Comparison of ENCODE assay signal across 20 cellular contexts in the genomic region with DNA sequence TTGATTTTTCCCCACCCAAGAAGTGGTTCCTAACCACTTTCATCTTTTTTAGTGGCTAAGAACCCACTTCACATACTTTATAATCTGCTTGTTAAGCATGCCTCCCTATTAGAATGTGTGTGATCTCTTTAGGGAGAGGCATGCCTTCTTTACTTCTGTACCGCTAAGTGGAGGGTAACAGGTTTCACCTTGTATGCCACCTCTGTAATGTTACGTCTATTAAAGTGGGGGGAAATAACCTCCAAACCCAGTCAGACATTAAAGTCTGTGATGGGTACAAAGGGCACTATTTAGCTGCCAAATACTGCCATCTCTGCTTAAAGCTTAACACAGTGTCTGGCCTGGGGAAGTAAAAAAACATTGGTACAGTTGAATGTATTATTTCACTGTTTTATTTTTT. TPM values are rescaled to one million over a fixed set of nuclear protein-coding genes. Genes with fewer than 3 reads are reported as not detected.
A peak's percentile ranks its signal among the peaks of the same experiment; 100 is the strongest.
DNase-seq lines count a peak whose midpoint lies in the region; TF ChIP-seq lines count a peak whose summit lies in the region.
"Had no signal": no experiment of that assay in that cellular context is flagged by ENCODE, and none has a peak within 500 bp of the region (broad histone marks: within the 10 kb centered on the region; RNA-seq: fewer than 3 reads in every experiment).

No MANE protein-coding gene starts in this region.

- H3K4me1 ChIP-seq in HUES64 (ENCODE audit: insufficient read depth, low read length) (peaks cover 5% of the 10 kb centered on the region; the same call in 1 of the 2 replicates), neuronal stem cell (ENCODE audit: control insufficient read depth in 2 of 2, insufficient read depth in 1 of 2, low read depth in 1 of 2, low read length in 2 of 2) (no peaks in the 10 kb centered on the region)

- no peak overlapping the region for H3K9ac ChIP-seq in HUES64 (ENCODE audit: low read depth, low read length)
- H3K9ac ChIP-seq in neuronal stem cell (ENCODE audit: low read depth, low read length, poor library complexity) = no peak overlapping the region
- H3K9ac ChIP-seq: BLaER1 treated with 17β-estradiol and CSF1 and Interleukin-3, amounts not matched to agents 10 nM and 100 nM had no signal

- H3K4ac ChIP-seq in neuronal stem cell (ENCODE audit: low read length) = no peak overlapping the region

- H3K14ac ChIP-seq in neuronal stem cell (ENCODE audit: low read length) = no peak overlapping the region

- H3K36me3 ChIP-seq in HUES64 (ENCODE audit: insufficient read depth, low read length) (peaks cover 49% of the 10 kb centered on the region), neuronal stem cell (replicated peaks in 1 of 2; ENCODE audit: control insufficient read depth in 2 of 2, insufficient read depth in 2 of 2, low read length in 2 of 2) (peaks cover 0 to 77% of the 10 kb centered on the region in 2 donors)

- no peak overlapping the region for H2AK5ac ChIP-seq in neuronal stem cell (ENCODE audit: low read depth, low read length)

- intact Hi-C loops in activated CD4-positive, alpha-beta memory T cell treated with anti-CD3 and anti-CD28 coated beads for 36 hours (cut with micrococcal nuclease) = loop anchor here (5.0 kb wide), 2 partner anchors 33 to 37 kb away; no protein-coding TSS in a partner anchor

- no peak overlapping the region for H2BK5ac ChIP-seq in neuronal stem cell (ENCODE audit: low read length)

- 95% methylated on average over 2 of the region's 2 CpGs for WGBS in HUES64
- no CpG with 5 or more reads among the region's 2 CpGs for WGBS in neuronal stem cell (ENCODE audit: extremely low coverage in 2 of 2, insufficient read length in 2 of 2, insufficient replicate concordance in 1 of 2), 2 donors

- H2BK120ac ChIP-seq in neuronal stem cell (ENCODE audit: low read depth, low read length) = no peak overlapping the region

- no peak for TF ChIP-seq CTCF in glutamatergic neuron (IDR thresholded peaks at IDR 0.05; ENCODE audit: partially characterized antibody, unreplicated experiment)

- H3K9me3 ChIP-seq in HUES64 (ENCODE audit: insufficient read depth, low read depth, low read length) (no peaks in the 10 kb centered on the region), neuronal stem cell (replicated peaks in 1 of 2; ENCODE audit: control insufficient read depth in 2 of 2, insufficient read depth in 1 of 2, low read depth in 1 of 2, low read length in 2 of 2) (no peaks in the 10 kb centered on the region)
- H3K9me3 ChIP-seq: BLaER1 treated with 17β-estradiol and CSF1 and Interleukin-3, amounts not matched to agents 10 nM and 100 nM; upper lobe of left lung had no signal

- H3K27me3 ChIP-seq in HUES64 (ENCODE audit: insufficient read depth, low read length) (no peaks in the 10 kb centered on the region), neuronal stem cell (ENCODE audit: control insufficient read depth in 3 of 3, insufficient read depth in 3 of 3, low read depth in 1 of 3, low read length in 3 of 3) (no peaks in the 10 kb centered on the region)
- H3K27me3 ChIP-seq: BLaER1 treated with 17β-estradiol and CSF1 and Interleukin-3, amounts not matched to agents 10 nM and 100 nM; upper lobe of left lung had no signal

- H3K27ac Mint-ChIP-seq in activated CD4-positive, alpha-beta memory T cell treated with anti-CD3 and anti-CD28 coated beads for 36 hours = peak overlapping the region; percentile 24
- H3K27ac Mint-ChIP-seq in activated CD4-positive, alpha-beta memory T cell treated with anti-CD3 and anti-CD28 coated beads, Interleukin-2, amount 10 ng/mL, durations not matched to agents 7 days and 5 days = no peak overlapping the region
- peak overlapping the region; percentile 28 for H3K27ac Mint-ChIP-seq in glutamatergic neuron (ENCODE audit: unreplicated experiment)
- H3K27ac Mint-ChIP-seq: endodermal cell, WTC11 had no signal

- peak overlapping the region; percentile 17 for H4K8ac ChIP-seq in neuronal stem cell (ENCODE audit: low read depth, low read length)

- H3K23ac ChIP-seq in neuronal stem cell (ENCODE audit: low read depth, low read length, poor library complexity) = no peak overlapping the region

- H3K4me3 Mint-ChIP-seq in activated CD4-positive, alpha-beta memory T cell treated with anti-CD3 and anti-CD28 coated beads for 36 hours = no peak overlapping the region
- no peak overlapping the region for H3K4me3 Mint-ChIP-seq in activated CD4-positive, alpha-beta memory T cell treated with anti-CD3 and anti-CD28 coated beads, Interleukin-2, amount 10 ng/mL, durations not matched to agents 7 days and 5 days
- no peak overlapping the region for H3K4me3 Mint-ChIP-seq in glutamatergic neuron (ENCODE audit: unreplicated experiment)
- H3K4me3 Mint-ChIP-seq: endodermal cell, H9, WTC11 had no signal

- no peaks in the 10 kb centered on the region for H3K9me3 Mint-ChIP-seq in activated CD4-positive, alpha-beta memory T cell treated with anti-CD3 and anti-CD28 coated beads for 36 hours
- no peaks in the 10 kb centered on the region for H3K9me3 Mint-ChIP-seq in activated CD4-positive, alpha-beta memory T cell treated with anti-CD3 and anti-CD28 coated beads, Interleukin-2, amount 10 ng/mL, durations not matched to agents 7 days and 5 days
- H3K9me3 Mint-ChIP-seq in glutamatergic neuron (ENCODE audit: unreplicated experiment) = peaks cover 1% of the 10 kb centered on the region
- H3K9me3 Mint-ChIP-seq: endodermal cell, H9, WTC11 had no signal

- no peak overlapping the region for H3K18ac ChIP-seq in neuronal stem cell (ENCODE audit: low read length)

- H2BK12ac ChIP-seq in neuronal stem cell (ENCODE audit: low read length) = no peak overlapping the region

- H3K4me3 ChIP-seq in HUES64 (ENCODE audit: low read length) = no peak overlapping the region
- no peak overlapping the region for H3K4me3 ChIP-seq in neuronal stem cell (ENCODE audit: low read length in 2 of 2)
- H3K4me3 ChIP-seq: BLaER1 treated with 17β-estradiol and CSF1 and Interleukin-3, amounts not matched to agents 10 nM and 100 nM; upper lobe of left lung had no signal

- H2BK15ac ChIP-seq in neuronal stem cell (ENCODE audit: low read length) = no peak overlapping the region

- no peak overlapping the region for H4K91ac ChIP-seq in neuronal stem cell (ENCODE audit: low read depth, low read length, poor library complexity)

- no peak overlapping the region for H2AFZ ChIP-seq in neuronal stem cell (ENCODE audit: low read length)

- no peak overlapping the region for H3K4me2 ChIP-seq in neuronal stem cell (ENCODE audit: insufficient read depth, low read length, poor library complexity, severe bottlenecking)
- H3K4me2 ChIP-seq: BLaER1 treated with 17β-estradiol and CSF1 and Interleukin-3, amounts not matched to agents 10 nM and 100 nM had no signal

- POLR2A ChIA-PET in activated CD4-positive, alpha-beta memory T cell treated with anti-CD3 and anti-CD28 coated beads for 36 hours (lab: Charles Lee) = no interaction called here
- POLR2A ChIA-PET in activated CD4-positive, alpha-beta memory T cell treated with anti-CD3 and anti-CD28 coated beads, Interleukin-2, amount 10 ng/mL, durations not matched to agents 7 days and 5 days (lab: Charles Lee) = interaction anchor here (1.4 kb wide), 1 partner anchor 13 kb away, joined by 3 read pairs; no protein-coding TSS in a partner anchor

- CTCF ChIA-PET in activated CD4-positive, alpha-beta memory T cell treated with anti-CD3 and anti-CD28 coated beads for 36 hours (lab: Charles Lee) = interaction anchor here (0.7 kb wide), 1 partner anchor 16 kb away, joined by 3 read pairs; no protein-coding TSS in a partner anchor
- CTCF ChIA-PET in activated CD4-positive, alpha-beta memory T cell treated with anti-CD3 and anti-CD28 coated beads, Interleukin-2, amount 10 ng/mL, durations not matched to agents 7 days and 5 days (lab: Charles Lee) = interaction anchor here (0.8 to 1.9 kb wide), 3 partner anchors 42 to 84 kb away, joined by 3 to 4 read pairs (median 4); no protein-coding TSS in a partner anchor

- DNase-seq in activated CD4-positive, alpha-beta memory T cell treated with anti-CD3 and anti-CD28 coated beads for 36 hours = no peak
- no peak for DNase-seq in activated CD4-positive, alpha-beta memory T cell treated with anti-CD3 and anti-CD28 coated beads, Interleukin-2, amount 10 ng/mL, durations not matched to agents 7 days and 5 days
- DNase-seq in glutamatergic neuron (no peak), neuronal stem cell (ENCODE audit: low spot score) (no peak), NCI-H1092 treated with DMSO at 0.1 percent for 48 hours (lab: John Stamatoyannopoulos, UW) (no peak), RPMI8226 (no peak), medulla oblongata (ENCODE audit: extremely low spot score) (no peak)
- DNase-seq: DMS153; endodermal cell; H9; NCI-H146; NCI-H2227 treated with DMSO at 0.1 percent for 48 hours; NCI-H82; PC-3; posterior cingulate gyrus; stimulated activated CD4-positive, alpha-beta T cell treated with anti-CD3 and anti-CD28 coated beads, Interleukin-2, amount 100 ng/mL, for 24 hours; upper lobe of left lung had no signal

- H3K79me1 ChIP-seq in neuronal stem cell (ENCODE audit: low read depth, low read length) = peaks cover 4% of the 10 kb centered on the region

- H3K27me3 Mint-ChIP-seq in activated CD4-positive, alpha-beta memory T cell treated with anti-CD3 and anti-CD28 coated beads for 36 hours = no peaks in the 10 kb centered on the region
- H3K27me3 Mint-ChIP-seq in activated CD4-positive, alpha-beta memory T cell treated with anti-CD3 and anti-CD28 coated beads, Interleukin-2, amount 10 ng/mL, durations not matched to agents 7 days and 5 days = no peaks in the 10 kb centered on the region
- H3K27me3 Mint-ChIP-seq in glutamatergic neuron (ENCODE audit: unreplicated experiment) = peaks cover 2% of the 10 kb centered on the region

- H3K27ac ChIP-seq in HUES64 (ENCODE audit: low read depth, low read length) = peak overlapping the region; percentile 12; the same call in 1 of the 2 replicates
- H3K27ac ChIP-seq in neuronal stem cell (replicated peaks; ENCODE audit: low read length) = no peak overlapping the region
- H3K27ac ChIP-seq: BLaER1 treated with 17β-estradiol and CSF1 and Interleukin-3, amounts not matched to agents 10 nM and 100 nM had no signal

- H3K4me1 Mint-ChIP-seq in activated CD4-positive, alpha-beta memory T cell treated with anti-CD3 and anti-CD28 coated beads for 36 hours (ENCODE audit: low read depth) = peaks cover 44% of the 10 kb centered on the region
- H3K4me1 Mint-ChIP-seq in activated CD4-positive, alpha-beta memory T cell treated with anti-CD3 and anti-CD28 coated beads, Interleukin-2, amount 10 ng/mL, durations not matched to agents 7 days and 5 days = peaks cover 32% of the 10 kb centered on the region
- H3K4me1 Mint-ChIP-seq in glutamatergic neuron (ENCODE audit: low read depth, unreplicated experiment) = peaks cover 13% of the 10 kb centered on the region

- H3K36me3 Mint-ChIP-seq in activated CD4-positive, alpha-beta memory T cell treated with anti-CD3 and anti-CD28 coated beads for 36 hours = peaks cover 2% of the 10 kb centered on the region
- H3K36me3 Mint-ChIP-seq in activated CD4-positive, alpha-beta memory T cell treated with anti-CD3 and anti-CD28 coated beads, Interleukin-2, amount 10 ng/mL, durations not matched to agents 7 days and 5 days (ENCODE audit: low read depth) = peaks cover 28% of the 10 kb centered on the region
- H3K36me3 Mint-ChIP-seq in glutamatergic neuron (ENCODE audit: unreplicated experiment) = no peaks in the 10 kb centered on the region

RNA-seq across cellular contexts. Expression of gene EPC1, which starts 51.9 kb away (rescaled TPM):
- total RNA-seq in activated CD4-positive, alpha-beta memory T cell treated with anti-CD3 and anti-CD28 coated beads for 36 hours = 10 to 100 TPM; 27.1 to 27.3 TPM
- total RNA-seq in activated CD4-positive, alpha-beta memory T cell treated with anti-CD3 and anti-CD28 coated beads, Interleukin-2, amount 10 ng/mL, durations not matched to agents 7 days and 5 days = 10 to 100 TPM; 41.6 to 43.0 TPM
- 21.2 TPM for polyA plus RNA-seq in HUES64 (2013, experiment 1 of 2)
- 18.6 TPM for polyA plus RNA-seq in HUES64 (2013, experiment 2 of 2)
- total RNA-seq in glutamatergic neuron (ENCODE audit: unreplicated experiment) = 51.0 TPM
- polyA plus RNA-seq in neuronal stem cell (2013, experiment 1 of 2) = 25.4 TPM
- polyA plus RNA-seq in neuronal stem cell (2013, experiment 2 of 2) = 24.7 TPM
